Comparison of ENCODE assay signal across 33 cellular contexts in genomic region chr3:46479696-46480095, GRCh38. TPM values are rescaled to one million over a fixed set of nuclear protein-coding genes. Genes with fewer than 3 reads are reported as not detected.
A peak's percentile ranks its signal among the peaks of the same experiment; 100 is the strongest.
DNase-seq lines count a peak whose midpoint lies in the region; ATAC-seq, FAIRE-seq and TF ChIP-seq lines count a peak whose summit lies in the region.
"Had no signal": no experiment of that assay in that cellular context is flagged by ENCODE, and none has a peak within 500 bp of the region (broad histone marks: within the 10 kb centered on the region; RNA-seq: fewer than 3 reads in every experiment).

No MANE protein-coding gene starts in this region.

- no peak overlapping the region for H3K9ac ChIP-seq in PC-3 (ENCODE audit: low read length)
- H3K9ac ChIP-seq: GM23248 had no signal

- no peak for TF ChIP-seq POLR2A in prostate gland (IDR thresholded peaks at IDR 0.05)

- BruUV-seq in PC-3 (replicated peaks; lab: Mats Ljungman, UMichigan) = no TSS peak

- H4K20me1 ChIP-seq in PC-3 (ENCODE audit: low read length) = no peaks in the 10 kb centered on the region

- no peaks in the 10 kb centered on the region for H3F3A ChIP-seq in PC-3 (ENCODE audit: low read length, unreplicated experiment)

- no peaks in the 10 kb centered on the region for H3K36me3 ChIP-seq in PC-3 (ENCODE audit: low read depth, low read length)
- H3K36me3 ChIP-seq in prostate gland = no peaks in the 10 kb centered on the region

- no peak overlapping the region for H2AFZ ChIP-seq in PC-3 (ENCODE audit: low read length)
- H2AFZ ChIP-seq: GM23248, PC-9 had no signal

- H3K4me2 ChIP-seq in PC-3 (ENCODE audit: low read length) = no peak overlapping the region
- H3K4me2 ChIP-seq: PC-9 had no signal

- CTCF ChIA-PET in PC-3 (lab: Charles Lee) = no interaction called here

- H3K79me2 ChIP-seq in PC-3 (ENCODE audit: low read length) = no peaks in the 10 kb centered on the region

- POLR2A ChIA-PET in PC-3 (lab: Charles Lee; ENCODE audit: unreplicated experiment) = no interaction called here

- H3K4me1 ChIP-seq in PC-3 (ENCODE audit: insufficient read depth, low read length) (no peaks in the 10 kb centered on the region; the same call in 1 of the 2 replicates), prostate gland (replicated peaks) (no peaks in the 10 kb centered on the region)

- H3K27me3 ChIP-seq in PC-3 (ENCODE audit: low read length) = peaks cover 5% of the 10 kb centered on the region; the same call in 1 of the 2 replicates
- no peaks in the 10 kb centered on the region for H3K27me3 ChIP-seq in prostate gland (replicated peaks; ENCODE audit: insufficient read depth)

- ATAC-seq in PC-3 = no peak
- no peak for ATAC-seq in GM18909 (IDR thresholded peaks at IDR 0.05; ENCODE audit: poor library complexity, unreplicated experiment)
- ATAC-seq: HepG2, K562, T-cell had no signal

- no peak for FAIRE-seq in RCC 7860 (lab: Jason Lieb, UNC)
- FAIRE-seq: D721Med, HepG2, K562 had no signal

- no peaks in the 10 kb centered on the region for H3K9me2 ChIP-seq in PC-3 (replicated peaks; ENCODE audit: low read length)

- H3K27ac ChIP-seq in PC-3 (ENCODE audit: low read length) (no peak overlapping the region), substantia nigra (ENCODE audit: low read depth, low read length, poor library complexity, severe bottlenecking) (peak overlapping the region; percentile 70), prostate gland (no peak overlapping the region)
- H3K27ac ChIP-seq: C4-2B, GM23248, PC-9 had no signal

- 95% methylated on average over 5 of the region's 5 CpGs for WGBS in prostate gland

- no peaks in the 10 kb centered on the region for H3K9me3 ChIP-seq in PC-3 (ENCODE audit: low read length)
- H3K9me3 ChIP-seq in prostate gland = no peaks in the 10 kb centered on the region

- H3K4me3 ChIP-seq in PC-3 (ENCODE audit: low read length) (no peak overlapping the region), prostate gland (no peak overlapping the region)
- H3K4me3 ChIP-seq: GM23248, K562, PC-9 had no signal

- DNase-seq in EL (peak; percentile 51), PC-3 (peak; percentile 13), kidney tubule cell (ENCODE audit: low spot score) (peak; percentile 45), substantia nigra (lab: John Stamatoyannopoulos, UW) (no peak), prostate gland (ENCODE audit: low spot score) (no peak), RCC 7860 (ENCODE audit: low spot score) (no peak)
- DNase-seq: CD8-positive, alpha-beta memory T cell; GF-D8; GM23248; H7; Kasumi-1; MV-4-11; NCI-H1105 treated with DMSO at 0.1 percent for 48 hours; NCI-H146; NCI-H1930; NCI-H446 treated with DMSO at 0.1 percent for 48 hours; NCI-H526; NCI-H82; NK-92 treated with Interleukin-12 subunit alpha and Interleukin-12 subunit beta, amount 100 ng/mL, for 24 hours; PC-9; RPMI8226; SHP77; T-cell had no signal

- TF ChIP-seq CTCF in PC-3 (conservative IDR thresholded peaks at IDR 0.05; ENCODE audit: low read depth, low read length) (no peak), prostate gland (IDR thresholded peaks at IDR 0.05) (no peak)

- intact Hi-C loops in PC-3 (cut with micrococcal nuclease) = no loop called here
- intact Hi-C loops in prostate gland (cut with DNase I) = no loop called here

RNA-seq across cellular contexts. Expression of gene LTF, which starts 15.0 kb away (rescaled TPM):
- total RNA-seq in PC-3 (2014; rRNA removed) (not detected in 2 replicates), prostate gland (100 to 1,000 TPM in 1 of 2 donors, 10 to 100 TPM in 1; 22.6 to 130 TPM)
- total RNA-seq: A673; CD8-positive, alpha-beta memory T cell; Daoy; GM23248; H7; HepG2; PC-9 had no signal

RNA-seq across cellular contexts. Expression of gene RTP3, which starts 18.1 kb away (rescaled TPM):
- not detected in 2 replicates for total RNA-seq in PC-3 (2014; rRNA removed)
- under 1 TPM in 1 of 2 donors, not detected in 1; 0.68 TPM for total RNA-seq in prostate gland
- total RNA-seq: A673; B cell; CD8-positive, alpha-beta memory T cell; Daoy; GM23248; HT-29; K562; PC-9; SK-MEL-5; T-cell had no signal

Comparison
In these comparisons a context has a peak if more than half of its experiments do, and no peak if none do; other contexts are left out.
1. DNase-seq: peak in EL (single experiment), PC-3 (single experiment) and kidney tubule cell (single experiment); none in substantia nigra (0 of 49), prostate gland (single experiment) and RCC 7860 (single experiment).
2. RNA of gene LTF, which starts 15.0 kb away (total RNA-seq): 22.6 to 130 TPM in prostate gland; not detected in PC-3; every median in the first group is over 10 times any median in the second.